In genomic region chr1:238900334-238900865, GRCh38 we compare ENCODE assay signal across 23 cellular contexts.
"Had no signal": no experiment of that assay in that cellular context is flagged by ENCODE, and none has a peak within 500 bp of the region (broad histone marks: within the 10 kb centered on the region; RNA-seq: fewer than 3 reads in every experiment).

No MANE protein-coding gene starts in this region.

- H3K27ac ChIP-seq: HL-60, KMS-11, RWPE1 had no signal

- H3K9ac ChIP-seq: KMS-11, SK-N-SH had no signal

- H3K4me2 ChIP-seq: KMS-11, SK-N-SH had no signal

- FAIRE-seq: HTR-8/SVneo, K562 had no signal

- DNase-seq: Kasumi-1, MM.1S, NCI-H1092 treated with DMSO at 0.1 percent for 48 hours, NCI-H1436, NCI-H187, NCI-H2029, NCI-H2081 treated with DMSO at 0.1 percent for 48 hours, NCI-H2171, NCI-H226, NCI-H446, NCI-H510A, NCI-H524 treated with DMSO at 0.1 percent for 48 hours, NCI-H69, NCI-H774, PC-3, SHP77, SK-N-SH, SW 1271 had no signal

- H3K9me3 ChIP-seq: SK-N-SH had no signal

- H3K4me3 ChIP-seq: K562 had no signal
